In the genomic region with DNA sequence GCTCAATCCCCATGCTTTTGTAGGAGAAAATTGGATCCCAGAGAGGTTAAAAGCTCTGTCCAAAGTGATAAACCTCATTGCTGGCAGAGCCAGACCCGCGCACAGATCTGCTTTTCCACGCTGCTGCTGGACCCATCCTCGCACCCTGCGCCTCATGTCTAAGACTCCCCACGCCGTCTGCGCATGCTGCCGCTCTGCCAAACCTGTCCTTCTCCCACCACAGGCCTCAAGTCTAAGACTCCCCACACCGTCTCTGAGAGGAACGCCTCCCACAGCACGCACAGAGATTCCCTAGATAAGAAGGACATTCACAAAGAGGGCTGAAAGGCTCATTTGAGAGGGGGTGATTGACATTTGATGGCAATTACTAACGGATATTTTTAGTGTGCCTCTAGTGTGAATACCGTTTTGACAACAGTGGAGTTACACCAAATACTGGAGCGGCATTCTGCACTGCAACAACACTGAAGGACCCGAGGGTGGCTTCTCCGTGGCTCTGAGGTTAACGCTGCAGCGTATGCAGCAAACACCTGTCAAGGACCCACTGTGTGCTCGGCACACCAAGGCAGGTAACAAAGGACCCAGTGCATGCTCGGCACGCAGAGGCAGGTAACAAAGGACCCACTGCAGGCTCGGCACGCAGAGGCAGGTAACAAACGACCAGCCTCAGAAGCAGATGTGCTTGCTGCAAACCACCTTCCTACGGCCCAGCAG, we compare ENCODE assay signal across 9 cellular contexts.
DNase-seq lines count a peak whose midpoint lies in the region; ATAC-seq and TF ChIP-seq lines count a peak whose summit lies in the region.
"Had no signal": no experiment of that assay in that cellular context is flagged by ENCODE, and none has a peak within 500 bp of the region (broad histone marks: within the 10 kb centered on the region; RNA-seq: fewer than 3 reads in every experiment).

No MANE protein-coding gene starts in this region.

- peaks cover 0 to 2% of the 10 kb centered on the region in 2 donors for H3K36me3 ChIP-seq in gastroesophageal sphincter

- no peak for TF ChIP-seq POLR2A in gastroesophageal sphincter (IDR thresholded peaks at IDR 0.05)

- no peak for TF ChIP-seq EP300 in gastroesophageal sphincter (IDR thresholded peaks at IDR 0.05)

- 52 to 54% methylated on average over 5 to 6 of the region's 26 CpGs for WGBS in gastroesophageal sphincter (ENCODE audit: low coverage in 1 of 2), 2 donors

- ATAC-seq in GM19438 (IDR thresholded peaks at IDR 0.05; ENCODE audit: low read depth, unreplicated experiment) (peak; percentile 16), gastroesophageal sphincter (peak; percentile 20), GM19455 (IDR thresholded peaks at IDR 0.05; ENCODE audit: unreplicated experiment) (no peak), GM21528 (IDR thresholded peaks at IDR 0.05; ENCODE audit: low FRiP score, unreplicated experiment) (no peak)

- peak overlapping the region in 2 of 4 donors; percentile 9 to 51 for H3K27ac ChIP-seq in gastroesophageal sphincter
- H3K27ac ChIP-seq: SK-N-MC had no signal

- DNase-seq in skeletal muscle cell (ENCODE audit: low read depth): no peak
- DNase-seq in ureter (ENCODE audit: low spot score): no peak
- no peak for DNase-seq in NCI-H1694 treated with DMSO at 0.1 percent for 48 hours (lab: John Stamatoyannopoulos, UW)

- TF ChIP-seq CTCF in WI38 (IDR thresholded peaks at IDR 0.05; ENCODE audit: low read depth, low read length) (no peak), gastroesophageal sphincter (IDR thresholded peaks at IDR 0.05) (no peak)

- peaks cover 7% of the 10 kb centered on the region for H3K27me3 ChIP-seq in gastroesophageal sphincter

- peak overlapping the region; percentile 56 for H3K4me3 ChIP-seq in WI38 (ENCODE audit: low read depth, low read length)
- peak overlapping the region; percentile 32 to 58 for H3K4me3 ChIP-seq in gastroesophageal sphincter
- H3K4me3 ChIP-seq in skeletal muscle cell (ENCODE audit: low read depth, low read length): peak overlapping the region; percentile 49
- H3K4me3 ChIP-seq: SK-N-MC had no signal

- no peaks in the 10 kb centered on the region for H3K9me3 ChIP-seq in gastroesophageal sphincter

- H3K4me1 ChIP-seq in gastroesophageal sphincter: peaks cover 0 to 19% (median 0%) of the 10 kb centered on the region in 3 donors

Comparison
In these comparisons a context has a peak if more than half of its experiments do, and no peak if none do; other contexts are left out.
1. ATAC-seq: peak in GM19438 (single experiment) and gastroesophageal sphincter (single experiment); none in GM19455 (single experiment) and GM21528 (single experiment).
2. Peak in every context shown above with its lines, with median percentiles within 50 percentile points of each other: H3K4me3 ChIP-seq.